In genomic region chr3:51447753-51448152, GRCh38 we compare ENCODE assay signal across 7 cellular contexts. TPM values are rescaled to one million over a fixed set of nuclear protein-coding genes. Genes with fewer than 3 reads are reported as not detected.
DNase-seq lines count a peak whose midpoint lies in the region; ATAC-seq, FAIRE-seq and TF ChIP-seq lines count a peak whose summit lies in the region.
"Not testable (repeated sequence)": the region's sequence is repeated elsewhere in the genome, so short reads cannot be mapped to it uniquely, and the experiment has no call there.

No MANE protein-coding gene starts in this region.

- not testable (repeated sequence) for DNase-seq in CD8-positive, alpha-beta memory T cell; activated CD4-positive, alpha-beta T cell treated with anti-CD3 and anti-CD28 coated beads, Interleukin-2, amount 10 ng/mL, durations not matched to agents 24 days and 14 days; activated T-helper 2 cell treated with anti-CD3 and anti-CD28 coated beads, Interferon-gamma antibody, Interleukin-2, Interleukin-4, amounts not matched to agents 10 μg/mL and 5 μg/mL and 100 μg/mL, durations not matched to agents 14 hours and 24 hours and 36 hours (ENCODE audit: low spot score); GM12878 (ENCODE audit: low read depth, low spot score); epithelial cell of prostate (ENCODE audit: low read depth, low spot score); memory B cell (ENCODE audit: low spot score in 2 of 2)

- not testable (repeated sequence) for TF ChIP-seq POLR2A in GM12878 (IDR thresholded peaks at IDR 0.05; ENCODE audit: low read depth, low read length)

- in situ Hi-C loops in GM12878 (cut with MboI): not testable (repeated sequence)

- not testable (repeated sequence) for H2AFZ ChIP-seq in GM12878 (ENCODE audit: control insufficient read depth, low read depth, low read length)

- not testable (repeated sequence) for H3K4me3 Mint-ChIP-seq in CD8-positive, alpha-beta memory T cell; IgD-negative memory B cell; activated CD4-positive, alpha-beta T cell treated with anti-CD3 and anti-CD28 coated beads, Interleukin-2, amount 10 ng/mL, durations not matched to agents 24 days and 14 days; activated T-helper 2 cell treated with anti-CD3 and anti-CD28 coated beads, Interferon-gamma antibody, Interleukin-2, Interleukin-4, amounts not matched to agents 10 μg/mL and 5 μg/mL and 100 μg/mL, durations not matched to agents 14 hours and 24 hours and 36 hours (ENCODE audit: low read depth); memory B cell

- TF ChIP-seq CTCF in GM12878 (IDR thresholded peaks at IDR 0.05 in 2 of 3, conservative IDR thresholded peaks at IDR 0.05 in 1 of 3; ENCODE audit: control insufficient read depth in 2 of 3, extremely low read depth in 1 of 3, insufficient read depth in 1 of 3, low read depth in 3 of 3, low read length in 3 of 3): not testable (repeated sequence)

- H3K36me3 Mint-ChIP-seq in CD8-positive, alpha-beta memory T cell: peaks cover 7 to 40% (median 17%) of the 10 kb centered on the region in 3 donors
- not testable (repeated sequence) for H3K36me3 Mint-ChIP-seq in IgD-negative memory B cell
- peaks cover 24% of the 10 kb centered on the region for H3K36me3 Mint-ChIP-seq in activated CD4-positive, alpha-beta T cell treated with anti-CD3 and anti-CD28 coated beads, Interleukin-2, amount 10 ng/mL, durations not matched to agents 24 days and 14 days (ENCODE audit: low read depth)
- H3K36me3 Mint-ChIP-seq in activated T-helper 2 cell treated with anti-CD3 and anti-CD28 coated beads, Interferon-gamma antibody, Interleukin-2, Interleukin-4, amounts not matched to agents 10 μg/mL and 5 μg/mL and 100 μg/mL, durations not matched to agents 14 hours and 24 hours and 36 hours (ENCODE audit: low read depth): peaks cover 28% of the 10 kb centered on the region
- H3K36me3 Mint-ChIP-seq in memory B cell: peaks cover 21% of the 10 kb centered on the region

- POLR2A ChIA-PET in CD8-positive, alpha-beta memory T cell (lab: Charles Lee); GM12878 (lab: Charles Lee): not testable (repeated sequence)

- H3K27me3 ChIP-seq in CD8-positive, alpha-beta memory T cell (ENCODE audit: insufficient read depth, low read length, poor library complexity, severe bottlenecking); GM12878 (replicated peaks in 1 of 2; ENCODE audit: control insufficient read depth in 2 of 2, insufficient read depth in 2 of 2, low read length in 1 of 2): not testable (repeated sequence)

- RAD21 ChIA-PET in GM12878 (lab: Charles Lee; ENCODE audit: unreplicated experiment): not testable (repeated sequence)

- BruUV-seq in GM12878 (replicated peaks; lab: Mats Ljungman, UMichigan): not testable (repeated sequence)

- TF ChIP-seq EP300 in GM12878 (IDR thresholded peaks at IDR 0.05; ENCODE audit: borderline replicate concordance in 1 of 2, control insufficient read depth in 1 of 2, low read depth in 2 of 2, low read length in 2 of 2): not testable (repeated sequence)

- ATAC-seq in GM12878; memory B cell (ENCODE audit: low read depth): not testable (repeated sequence)

- H3K9me3 ChIP-seq in CD8-positive, alpha-beta memory T cell (ENCODE audit: low read length); GM12878 (replicated peaks; ENCODE audit: control insufficient read depth, insufficient read depth, low read length): not testable (repeated sequence)

- 100% methylated on average over 4 of the region's 4 CpGs for WGBS in GM12878 (ENCODE audit: insufficient coverage, insufficient replicate concordance, low lambda C conversion rate, missing lambda C conversion rate)

- not testable (repeated sequence) for H3K4me1 ChIP-seq in CD8-positive, alpha-beta memory T cell (ENCODE audit: insufficient read depth, low read length); GM12878 (ENCODE audit: control insufficient read depth, insufficient read depth, low read length)

- H3K27ac ChIP-seq in CD8-positive, alpha-beta memory T cell (ENCODE audit: low read depth, low read length); GM12878 (ENCODE audit: control insufficient read depth, insufficient read depth): not testable (repeated sequence)
- peak overlapping the region; percentile 9 for H3K27ac ChIP-seq in epithelial cell of prostate

- peak; percentile 62 for FAIRE-seq in GM12878 (lab: Jason Lieb, UNC)

- not testable (repeated sequence) for H3K36me3 ChIP-seq in CD8-positive, alpha-beta memory T cell (ENCODE audit: insufficient read depth, low read length); GM12878 (ENCODE audit: control insufficient read depth in 2 of 2, insufficient read depth in 2 of 2, low read length in 1 of 2)

- not testable (repeated sequence) for H3K9ac ChIP-seq in GM12878 (ENCODE audit: control insufficient read depth, insufficient read depth, low read length)

- intact Hi-C loops in activated CD4-positive, alpha-beta T cell treated with anti-CD3 and anti-CD28 coated beads, Interleukin-2, amount 10 ng/mL, durations not matched to agents 24 days and 14 days (cut with micrococcal nuclease); activated T-helper 2 cell treated with anti-CD3 and anti-CD28 coated beads, Interferon-gamma antibody, Interleukin-2, Interleukin-4, amounts not matched to agents 10 μg/mL and 5 μg/mL and 100 μg/mL, durations not matched to agents 14 hours and 24 hours and 36 hours (cut with micrococcal nuclease); GM12878 (cut with micrococcal nuclease; ENCODE audit: unreplicated experiment): not testable (repeated sequence)

- H3K9me3 Mint-ChIP-seq in CD8-positive, alpha-beta memory T cell; IgD-negative memory B cell; activated CD4-positive, alpha-beta T cell treated with anti-CD3 and anti-CD28 coated beads, Interleukin-2, amount 10 ng/mL, durations not matched to agents 24 days and 14 days; activated T-helper 2 cell treated with anti-CD3 and anti-CD28 coated beads, Interferon-gamma antibody, Interleukin-2, Interleukin-4, amounts not matched to agents 10 μg/mL and 5 μg/mL and 100 μg/mL, durations not matched to agents 14 hours and 24 hours and 36 hours; memory B cell: not testable (repeated sequence)

- H4K20me1 ChIP-seq in GM12878 (ENCODE audit: control insufficient read depth, insufficient read depth): not testable (repeated sequence)

- CTCF ChIA-PET in CD8-positive, alpha-beta memory T cell (lab: Charles Lee): interaction anchor here (1.0 kb wide), 1 partner anchor 59 kb away, joined by 3 read pairs; no protein-coding TSS in a partner anchor
- CTCF ChIA-PET in GM12878 (lab: Yijun Ruan, JAX): interaction anchor here (1.7 kb wide), 1 partner anchor 13 kb away, joined by 4 read pairs; no protein-coding TSS in a partner anchor

- not testable (repeated sequence) for H3K79me2 ChIP-seq in GM12878 (ENCODE audit: control insufficient read depth, insufficient read depth, low read length)

- H3K4me1 Mint-ChIP-seq in CD8-positive, alpha-beta memory T cell: peaks cover 21 to 30% (median 30%) of the 10 kb centered on the region in 3 donors
- H3K4me1 Mint-ChIP-seq in IgD-negative memory B cell (peaks cover 10 to 23% (median 16%) of the 10 kb centered on the region in 3 donors), memory B cell (peaks cover 10% of the 10 kb centered on the region)
- H3K4me1 Mint-ChIP-seq in activated CD4-positive, alpha-beta T cell treated with anti-CD3 and anti-CD28 coated beads, Interleukin-2, amount 10 ng/mL, durations not matched to agents 24 days and 14 days: peaks cover 16% of the 10 kb centered on the region
- peaks cover 10% of the 10 kb centered on the region for H3K4me1 Mint-ChIP-seq in activated T-helper 2 cell treated with anti-CD3 and anti-CD28 coated beads, Interferon-gamma antibody, Interleukin-2, Interleukin-4, amounts not matched to agents 10 μg/mL and 5 μg/mL and 100 μg/mL, durations not matched to agents 14 hours and 24 hours and 36 hours (ENCODE audit: low read depth)

- SMC1A ChIA-PET in GM12878 (lab: Charles Lee; ENCODE audit: uncharacterized antibody, unreplicated experiment): not testable (repeated sequence)

- peak overlapping the region in 6 of 8 donors; percentile 0 to 68 (median 26) for H3K27ac Mint-ChIP-seq in CD8-positive, alpha-beta memory T cell
- peak overlapping the region in 2 of 3 donors; percentile 14 to 67 for H3K27ac Mint-ChIP-seq in IgD-negative memory B cell
- H3K27ac Mint-ChIP-seq in activated CD4-positive, alpha-beta T cell treated with anti-CD3 and anti-CD28 coated beads, Interleukin-2, amount 10 ng/mL, durations not matched to agents 24 days and 14 days: peak overlapping the region; percentile 1
- H3K27ac Mint-ChIP-seq in activated T-helper 2 cell treated with anti-CD3 and anti-CD28 coated beads, Interferon-gamma antibody, Interleukin-2, Interleukin-4, amounts not matched to agents 10 μg/mL and 5 μg/mL and 100 μg/mL, durations not matched to agents 14 hours and 24 hours and 36 hours: peak overlapping the region; percentile 2
- peak overlapping the region; percentile 16 for H3K27ac Mint-ChIP-seq in memory B cell

- TF ChIP-seq RAD21 in GM12878 (IDR thresholded peaks at IDR 0.05; ENCODE audit: insufficient read depth, low read depth, low read length): not testable (repeated sequence)

- not testable (repeated sequence) for H3K4me2 ChIP-seq in GM12878 (ENCODE audit: control insufficient read depth, insufficient read depth)

- H3K27me3 Mint-ChIP-seq in CD8-positive, alpha-beta memory T cell; IgD-negative memory B cell; activated CD4-positive, alpha-beta T cell treated with anti-CD3 and anti-CD28 coated beads, Interleukin-2, amount 10 ng/mL, durations not matched to agents 24 days and 14 days; activated T-helper 2 cell treated with anti-CD3 and anti-CD28 coated beads, Interferon-gamma antibody, Interleukin-2, Interleukin-4, amounts not matched to agents 10 μg/mL and 5 μg/mL and 100 μg/mL, durations not matched to agents 14 hours and 24 hours and 36 hours (ENCODE audit: low read depth); memory B cell: not testable (repeated sequence)

- H3K4me3 ChIP-seq in CD8-positive, alpha-beta memory T cell (ENCODE audit: low read length); GM12878: not testable (repeated sequence)

RNA-seq across cellular contexts. Expression of gene DCAF1, which starts 52.1 kb away (rescaled TPM):
- total RNA-seq in CD8-positive, alpha-beta memory T cell: 10 to 100 TPM; 45.5 TPM
- polyA plus RNA-seq in CD8-positive, alpha-beta memory T cell: 16.7 TPM
- polyA plus RNA-seq in IgD-negative memory B cell (12.1 TPM), GM12878 (2011; rRNA removed) (20.8 and 24.1 TPM in 2 replicates), GM12878 (2014; fragmentation: Illumina TruSeq; extraction: Trizol) (33.9 and 38.4 TPM in 2 replicates), GM12878 (2014; fragmentation: Nextera tagmentation; extraction: Ambion mirVana) (1 to 10 TPM; 2.7 to 7.8 TPM), GM12878 (2014; rRNA removed) (22.6 and 25.2 TPM in 2 replicates), GM12878 (2016; fragmentation: Nextera tagmentation; extraction: Ambion mirVana) (10 to 100 TPM; 20.1 to 22.6 TPM)
- total RNA-seq in activated CD4-positive, alpha-beta T cell treated with anti-CD3 and anti-CD28 coated beads, Interleukin-2, amount 10 ng/mL, durations not matched to agents 24 days and 14 days: 48.4 and 49.3 TPM in 2 replicates
- total RNA-seq in activated T-helper 2 cell treated with anti-CD3 and anti-CD28 coated beads, Interferon-gamma antibody, Interleukin-2, Interleukin-4, amounts not matched to agents 10 μg/mL and 5 μg/mL and 100 μg/mL, durations not matched to agents 14 hours and 24 hours and 36 hours: 41.1 and 43.0 TPM in 2 replicates
- total RNA-seq in GM12878 (2013; cell fraction: nucleolus; rRNA removed): 35.2 and 38.1 TPM in 2 replicates
- total RNA-seq in GM12878 (2014; rRNA removed) (22.6 and 23.9 TPM in 2 replicates), GM12878 (2014; rRNA removed; fragmentation: Illumina TruSeq; extraction: Trizol) (22.0 and 22.9 TPM in 2 replicates), GM12878 (2021) (28.8 and 31.5 TPM in 2 replicates)
- polyA plus RNA-seq in GM12878 (2011; ENCODE audit: low read depth): 11.0 TPM
- 19.1 and 23.0 TPM in 2 replicates for polyA plus RNA-seq in GM12878 (2011; cell fraction: cytosol; rRNA removed)
- 20.4 and 29.3 TPM in 2 replicates for polyA plus RNA-seq in GM12878 (2011; cell fraction: nucleus; rRNA removed)
- polyA plus RNA-seq in GM12878 (2012): 11.0 and 13.9 TPM in 2 replicates
- polyA minus RNA-seq in GM12878 (2011; rRNA and poly(A)+ RNA removed): 42.8 and 51.9 TPM in 2 replicates
- polyA minus RNA-seq in GM12878 (2011; cell fraction: cytosol; rRNA and poly(A)+ RNA removed): 14.4 and 18.5 TPM in 2 replicates
- 10.6 and 18.0 TPM in 2 replicates for polyA minus RNA-seq in GM12878 (2011; cell fraction: nucleus; rRNA and poly(A)+ RNA removed)

RNA-seq across cellular contexts. Expression of gene RBM15B, which starts 56.7 kb away (rescaled TPM):
- total RNA-seq in CD8-positive, alpha-beta memory T cell: 10 to 100 TPM; 47.4 to 47.8 TPM
- polyA plus RNA-seq in CD8-positive, alpha-beta memory T cell: 26.7 TPM
- polyA plus RNA-seq in IgD-negative memory B cell (10.8 TPM), GM12878 (2011; rRNA removed) (5.1 and 6.1 TPM in 2 replicates), GM12878 (2014; fragmentation: Illumina TruSeq; extraction: Trizol) (12.5 and 21.2 TPM in 2 replicates), GM12878 (2014; fragmentation: Nextera tagmentation; extraction: Ambion mirVana) (1 to 10 TPM; 2.4 to 3.0 TPM), GM12878 (2014; rRNA removed) (22.9 and 23.6 TPM in 2 replicates), GM12878 (2016; fragmentation: Nextera tagmentation; extraction: Ambion mirVana) (10 to 100 TPM in 1 of 2 experiments, 1 to 10 TPM in 1; 3.5 to 18.3 TPM)
- 37.7 and 38.3 TPM in 2 replicates for total RNA-seq in activated CD4-positive, alpha-beta T cell treated with anti-CD3 and anti-CD28 coated beads, Interleukin-2, amount 10 ng/mL, durations not matched to agents 24 days and 14 days
- 36.1 and 37.4 TPM in 2 replicates for total RNA-seq in activated T-helper 2 cell treated with anti-CD3 and anti-CD28 coated beads, Interferon-gamma antibody, Interleukin-2, Interleukin-4, amounts not matched to agents 10 μg/mL and 5 μg/mL and 100 μg/mL, durations not matched to agents 14 hours and 24 hours and 36 hours
- 8.5 and 10.2 TPM in 2 replicates for total RNA-seq in GM12878 (2013; cell fraction: nucleolus; rRNA removed)
- total RNA-seq in GM12878 (2014; rRNA removed) (23.1 and 26.1 TPM in 2 replicates), GM12878 (2014; rRNA removed; fragmentation: Illumina TruSeq; extraction: Trizol) (17.8 and 19.9 TPM in 2 replicates), GM12878 (2021) (34.5 and 34.8 TPM in 2 replicates)
- polyA plus RNA-seq in GM12878 (2011; ENCODE audit: low read depth): 8.1 TPM
- 7.8 and 9.8 TPM in 2 replicates for polyA plus RNA-seq in GM12878 (2011; cell fraction: cytosol; rRNA removed)
- 7.2 and 8.5 TPM in 2 replicates for polyA plus RNA-seq in GM12878 (2011; cell fraction: nucleus; rRNA removed)
- 11.3 and 18.0 TPM in 2 replicates for polyA plus RNA-seq in GM12878 (2012)
- polyA minus RNA-seq in GM12878 (2011; rRNA and poly(A)+ RNA removed): 9.5 and 14.5 TPM in 2 replicates
- 4.8 and 6.3 TPM in 2 replicates for polyA minus RNA-seq in GM12878 (2011; cell fraction: cytosol; rRNA and poly(A)+ RNA removed)
- 11.7 and 18.3 TPM in 2 replicates for polyA minus RNA-seq in GM12878 (2011; cell fraction: nucleus; rRNA and poly(A)+ RNA removed)
